Comparison of ENCODE assay signal across 24 cellular contexts in the genomic region with DNA sequence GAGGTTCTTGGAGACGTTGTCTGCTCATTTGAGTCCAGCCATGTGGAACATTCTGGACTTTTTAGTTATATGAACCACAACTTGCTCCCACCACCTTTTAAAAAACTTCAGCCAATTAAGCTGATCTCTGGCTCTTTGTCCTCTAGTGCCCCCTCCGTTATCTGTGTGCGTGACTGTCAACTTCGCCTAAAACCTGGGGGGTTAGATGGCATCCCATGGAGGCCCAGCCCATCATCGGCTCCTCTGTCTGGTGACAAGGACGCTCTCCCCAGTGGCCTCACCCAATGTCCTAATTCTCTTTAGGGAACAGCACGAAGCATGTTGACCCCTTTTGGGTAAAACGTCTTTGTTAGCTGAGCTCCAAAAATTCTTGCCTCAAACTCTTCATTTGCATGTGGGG.
"Had no signal": no experiment of that assay in that cellular context is flagged by ENCODE, and none has a peak within 500 bp of the region (broad histone marks: within the 10 kb centered on the region; RNA-seq: fewer than 3 reads in every experiment).

No MANE protein-coding gene starts in this region.

- H3K9me3 ChIP-seq: esophagus squamous epithelium, gastrocnemius medialis, sigmoid colon, testis had no signal

- H3K27ac Mint-ChIP-seq: activated B cell treated with CpG ODN at 0.5 μM for 24 hours; activated CD4-positive, alpha-beta T cell treated with anti-CD3 and anti-CD28 coated beads for 36 hours; natural killer cell treated with Interleukin-12 subunit alpha and Interleukin-12 subunit beta and Interleukin-15 and Interleukin-18, amount 100 ng/mL, for 72 hours; progenitor cell of endocrine pancreas; T-helper 17 cell; type B pancreatic cell had no signal

- H3K4me3 Mint-ChIP-seq: activated B cell treated with CpG ODN at 0.5 μM for 24 hours; activated CD4-positive, alpha-beta T cell treated with anti-CD3 and anti-CD28 coated beads for 36 hours; natural killer cell treated with Interleukin-12 subunit alpha and Interleukin-12 subunit beta and Interleukin-15 and Interleukin-18, amount 100 ng/mL, for 72 hours; T-helper 17 cell; type B pancreatic cell had no signal

- H3K27me3 Mint-ChIP-seq: activated CD4-positive, alpha-beta T cell treated with anti-CD3 and anti-CD28 coated beads for 36 hours had no signal

- H3K36me3 ChIP-seq: brain microvascular endothelial cell, esophagus squamous epithelium, gastrocnemius medialis, sigmoid colon had no signal

- H3K27ac ChIP-seq: brain microvascular endothelial cell, esophagus squamous epithelium, gastrocnemius medialis, sigmoid colon, testis had no signal

- H3K27me3 ChIP-seq: sigmoid colon, testis had no signal

- H3K9me3 Mint-ChIP-seq: activated B cell treated with CpG ODN at 0.5 μM for 24 hours; natural killer cell treated with Interleukin-12 subunit alpha and Interleukin-12 subunit beta and Interleukin-15 and Interleukin-18, amount 100 ng/mL, for 72 hours had no signal

- H3K36me3 Mint-ChIP-seq: natural killer cell treated with Interleukin-12 subunit alpha and Interleukin-12 subunit beta and Interleukin-15 and Interleukin-18, amount 100 ng/mL, for 72 hours; type B pancreatic cell had no signal

- H3K4me3 ChIP-seq: esophagus squamous epithelium, gastrocnemius medialis, sigmoid colon, testis had no signal

- ATAC-seq: activated CD4-positive, alpha-beta T cell treated with anti-CD3 and anti-CD28 coated beads for 36 hours; gastrocnemius medialis; left ventricle myocardium superior; natural killer cell treated with Interleukin-12 subunit alpha and Interleukin-12 subunit beta and Interleukin-15 and Interleukin-18, amount 100 ng/mL, for 72 hours; T-helper 17 cell had no signal

- DNase-seq: activated B cell treated with CpG ODN at 0.5 μM for 24 hours; activated CD4-positive, alpha-beta T cell treated with anti-CD3 and anti-CD28 coated beads for 36 hours; activated CD4-positive, alpha-beta T cell treated with anti-CD3 and anti-CD28 coated beads, Interleukin-2, amount 50 U/mL, for 48 hours; activated naive CD4-positive, alpha-beta T cell treated with Interleukin-2 at 50 U/mL for 16 hours; activated T-cell treated with anti-CD3 and anti-CD28 coated beads, Interleukin-2, amount 50 U/mL, for 1 hour; brain microvascular endothelial cell; caudate nucleus; effector memory CD4-positive, alpha-beta T cell; esophagus squamous epithelium; gastrocnemius medialis; hypothalamus; left ventricle myocardium superior; mammary epithelial cell; midbrain; retina; sigmoid colon; stimulated activated CD4-positive, alpha-beta T cell treated with anti-CD3 and anti-CD28 coated beads, Interleukin-4, amount 100 ng/mL, for 1 hour; stimulated activated naive CD4-positive, alpha-beta T cell; SW 1271; T-helper 17 cell; testis had no signal
